In the genomic region with DNA sequence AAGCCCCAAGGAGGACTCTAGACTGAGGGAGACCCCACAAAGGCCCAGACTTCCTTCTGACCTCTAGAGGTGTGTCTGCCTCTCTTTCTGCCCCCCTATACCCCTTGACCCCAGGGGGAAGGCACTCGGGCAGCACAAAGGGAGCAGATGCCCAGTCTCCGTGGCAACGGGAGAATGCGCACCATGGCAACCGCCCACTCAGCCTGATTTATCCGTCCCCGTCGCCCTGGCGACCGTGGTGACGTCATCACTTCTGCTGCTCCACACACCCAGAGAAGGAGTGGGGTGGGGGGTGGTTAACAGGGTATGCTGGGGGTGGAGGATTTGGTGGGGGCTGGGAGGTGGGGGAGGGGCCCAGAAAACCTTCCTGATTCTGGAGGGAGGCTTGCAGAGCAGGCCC, we compare ENCODE assay signal across 7 cellular contexts. TPM values are rescaled to one million over a fixed set of nuclear protein-coding genes. Genes with fewer than 3 reads are reported as not detected.
DNase-seq lines count a peak whose midpoint lies in the region; ATAC-seq lines count a peak whose summit lies in the region.

No MANE protein-coding gene starts in this region.

- CTCF ChIA-PET in CD8-positive, alpha-beta memory T cell (lab: Charles Lee), result no interaction called here

- H3K36me3 ChIP-seq in H7 (replicated peaks; ENCODE audit: control insufficient read depth, insufficient read depth, low read length), result no peaks in the 10 kb centered on the region
- H3K36me3 ChIP-seq in CD8-positive, alpha-beta memory T cell (ENCODE audit: insufficient read depth, low read length), result no peaks in the 10 kb centered on the region

- peaks cover 3% of the 10 kb centered on the region; the same call in 1 of the 2 replicates for H3K27me3 ChIP-seq in H7 (ENCODE audit: control insufficient read depth, insufficient read depth, low read length)
- no peaks in the 10 kb centered on the region for H3K27me3 ChIP-seq in CD8-positive, alpha-beta memory T cell (ENCODE audit: insufficient read depth, low read length, poor library complexity, severe bottlenecking)

- no peaks in the 10 kb centered on the region for H3K9me3 Mint-ChIP-seq in CD8-positive, alpha-beta memory T cell

- no peak overlapping the region for H3K4me3 Mint-ChIP-seq in CD8-positive, alpha-beta memory T cell

- H3K4me3 ChIP-seq in H7 (ENCODE audit: insufficient read depth, low read depth, low read length), result no peak overlapping the region
- no peak overlapping the region for H3K4me3 ChIP-seq in CD8-positive, alpha-beta memory T cell (ENCODE audit: low read length)

- peak overlapping the region; percentile 94 for H3K27ac ChIP-seq in caudate nucleus (ENCODE audit: low read depth, low read length)
- no peak overlapping the region for H3K27ac ChIP-seq in CD8-positive, alpha-beta memory T cell (ENCODE audit: low read depth, low read length)

- H3K36me3 Mint-ChIP-seq in CD8-positive, alpha-beta memory T cell, result no peaks in the 10 kb centered on the region

- DNase-seq in H7 (peak; percentile 79), NCI-H774 (lab: John Stamatoyannopoulos, UW) (peak; percentile 51), caudate nucleus (lab: John Stamatoyannopoulos, UW) (peak in 57 of 61 donors; percentile 23 to 97 (median 81)), retina (peak; percentile 87), cortex of kidney (lab: John Stamatoyannopoulos, UW) (no peak)
- DNase-seq in CD8-positive, alpha-beta memory T cell, result no peak

- peaks cover 0 to 3% (median 3%) of the 10 kb centered on the region in 3 donors for H3K4me1 Mint-ChIP-seq in CD8-positive, alpha-beta memory T cell

- no peaks in the 10 kb centered on the region for H3K9me3 ChIP-seq in CD8-positive, alpha-beta memory T cell (ENCODE audit: low read length)

- no peaks in the 10 kb centered on the region for H3K4me1 ChIP-seq in CD8-positive, alpha-beta memory T cell (ENCODE audit: insufficient read depth, low read length)

- no peak overlapping the region for H3K27ac Mint-ChIP-seq in CD8-positive, alpha-beta memory T cell

- POLR2A ChIA-PET in CD8-positive, alpha-beta memory T cell (lab: Charles Lee), result no interaction called here

- peaks cover 18 to 29% of the 10 kb centered on the region in 2 donors for H3K27me3 Mint-ChIP-seq in CD8-positive, alpha-beta memory T cell

- no peak for ATAC-seq in HG03342 (IDR thresholded peaks at IDR 0.05; ENCODE audit: unreplicated experiment)

RNA-seq across cellular contexts. Expression of a gene that starts 6.4 kb away (rescaled TPM):
- total RNA-seq in H7 (2014; rRNA removed; shearing (Covaris generic)), result 0.07 TPM in 1 of 2 replicates, not detected in the other
- not detected for total RNA-seq in CD8-positive, alpha-beta memory T cell
- not detected for polyA plus RNA-seq in CD8-positive, alpha-beta memory T cell

RNA-seq across cellular contexts. Expression of a gene that starts 11.1 kb away (rescaled TPM):
- total RNA-seq in H7 (2014; rRNA removed; shearing (Covaris generic)), result not detected in 2 replicates
- total RNA-seq in CD8-positive, alpha-beta memory T cell, result not detected
- polyA plus RNA-seq in CD8-positive, alpha-beta memory T cell, result not detected

RNA-seq across cellular contexts. Expression of a gene that starts 53.1 kb away (rescaled TPM):
- total RNA-seq in H7 (2014; rRNA removed; shearing (Covaris generic)), result 158 and 214 TPM in 2 replicates
- 100 to 1,000 TPM; 190 to 195 TPM for total RNA-seq in CD8-positive, alpha-beta memory T cell
- polyA plus RNA-seq in CD8-positive, alpha-beta memory T cell, result 132 TPM

Comparison
In these comparisons a context has a peak if more than half of its experiments do, and no peak if none do; other contexts are left out.
1. DNase-seq: peak in H7 (single experiment), NCI-H774 (single experiment), caudate nucleus (57 of 61) and retina (single experiment); none in cortex of kidney (single experiment) and CD8-positive, alpha-beta memory T cell (0 of 5).